In the genomic region with DNA sequence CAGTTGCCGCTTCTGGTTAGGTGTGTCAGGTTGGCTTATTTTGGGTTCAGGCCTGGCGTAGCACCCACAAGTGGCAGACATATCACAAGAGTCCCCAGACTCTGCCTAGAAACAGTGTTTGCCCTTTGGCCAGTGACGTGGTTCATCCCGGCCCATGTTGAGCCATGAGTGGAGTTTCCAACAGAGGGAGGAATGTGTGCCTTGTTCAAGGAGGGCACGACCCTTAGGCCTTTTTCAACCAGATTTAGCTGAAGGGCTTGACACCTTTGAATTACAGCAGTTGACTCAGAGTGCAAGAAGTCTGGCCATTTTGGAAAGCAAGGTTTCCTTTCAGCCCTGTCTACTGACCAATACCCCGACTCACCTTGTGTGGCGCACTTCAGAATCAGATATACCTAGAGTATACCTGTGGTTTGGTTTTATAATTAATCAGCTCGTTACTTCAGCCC, we compare ENCODE assay signal across 23 cellular contexts. TPM values are rescaled to one million over a fixed set of nuclear protein-coding genes. Genes with fewer than 3 reads are reported as not detected.
DNase-seq lines count a peak whose midpoint lies in the region; TF ChIP-seq lines count a peak whose summit lies in the region.
"Had no signal": no experiment of that assay in that cellular context is flagged by ENCODE, and none has a peak within 500 bp of the region (broad histone marks: within the 10 kb centered on the region; RNA-seq: fewer than 3 reads in every experiment).

No MANE protein-coding gene starts in this region.

- H3K36me3 ChIP-seq in esophagus squamous epithelium (peaks cover 0 to 55% (median 18%) of the 10 kb centered on the region in 3 donors), mucosa of stomach (ENCODE audit: control insufficient read depth, insufficient read depth, low read length) (no peaks in the 10 kb centered on the region), transverse colon (peaks cover 0 to 12% (median 0%) of the 10 kb centered on the region in 4 donors), HAP-1 (replicated peaks) (peaks cover 52% of the 10 kb centered on the region)

- peaks cover 29% of the 10 kb centered on the region for H3K4me1 Mint-ChIP-seq in activated T-cell treated with anti-CD3 and anti-CD28 coated beads, Interleukin-2, amount 50 U/mL, for 24 hours (ENCODE audit: low read depth)

- intact Hi-C loops in esophagus squamous epithelium (cut with DNase I) (no loop called here), transverse colon (cut with DNase I; ENCODE audit: low total_unique reads) (no loop called here)

- peaks cover 8% of the 10 kb centered on the region for H3K27me3 Mint-ChIP-seq in activated T-cell treated with anti-CD3 and anti-CD28 coated beads, Interleukin-2, amount 50 U/mL, for 24 hours

- peak overlapping the region; percentile 41 for H3K27ac Mint-ChIP-seq in activated T-cell treated with anti-CD3 and anti-CD28 coated beads, Interleukin-2, amount 50 U/mL, for 24 hours
- H3K27ac Mint-ChIP-seq: T-helper 1 cell treated with Interleukin-12 subunit alpha and Interleukin-12 subunit beta and Interleukin-4 antibody, amounts not matched to agents 30 μg/mL and 1 μg/mL, for 36 hours had no signal

- H3K9me3 ChIP-seq in esophagus squamous epithelium (no peaks in the 10 kb centered on the region), mucosa of stomach (ENCODE audit: control insufficient read depth, low read length) (no peaks in the 10 kb centered on the region), transverse colon (no peaks in the 10 kb centered on the region), HAP-1 (no peaks in the 10 kb centered on the region)
- H3K9me3 ChIP-seq: psoas muscle, thyroid gland had no signal

- no peak for TF ChIP-seq EP300 in transverse colon (IDR thresholded peaks at IDR 0.05; ENCODE audit: low read depth)

- TF ChIP-seq POLR2A in esophagus squamous epithelium (IDR thresholded peaks at IDR 0.05) (no peak), transverse colon (IDR thresholded peaks at IDR 0.05) (no peak)

- H3K36me3 Mint-ChIP-seq in activated T-cell treated with anti-CD3 and anti-CD28 coated beads, Interleukin-2, amount 50 U/mL, for 24 hours (ENCODE audit: low read depth), result peaks cover 71% of the 10 kb centered on the region

- H3K9ac ChIP-seq in mucosa of stomach (ENCODE audit: low read length), result peak overlapping the region; percentile 14

- H3K9me3 Mint-ChIP-seq in activated T-cell treated with anti-CD3 and anti-CD28 coated beads, Interleukin-2, amount 50 U/mL, for 24 hours, result no peaks in the 10 kb centered on the region
- H3K9me3 Mint-ChIP-seq: brain; T-helper 1 cell treated with Interleukin-12 subunit alpha and Interleukin-12 subunit beta and Interleukin-4 antibody, amounts not matched to agents 30 μg/mL and 1 μg/mL, for 36 hours had no signal

- no peaks in the 10 kb centered on the region for H3K27me3 ChIP-seq in esophagus squamous epithelium
- no peaks in the 10 kb centered on the region for H3K27me3 ChIP-seq in mucosa of stomach (ENCODE audit: control insufficient read depth, insufficient read depth, low read length)
- no peaks in the 10 kb centered on the region for H3K27me3 ChIP-seq in transverse colon
- H3K27me3 ChIP-seq in HAP-1 (ENCODE audit: low read depth), result no peaks in the 10 kb centered on the region
- H3K27me3 ChIP-seq: thyroid gland had no signal

- in situ Hi-C loops in transverse colon (cut with MboI; ENCODE audit: low pct_ligation_motif_present in 1 of 4, low pct_unique_long_range_greater_than_20kb in 1 of 4, low sequenced_read_pairs in 3 of 4) (loop anchor here in 1 of 4 donors (25.0 kb wide), 1 partner anchor 110 kb away; no protein-coding TSS in a partner anchor), HAP-1 (cut with MboI; ENCODE audit: low sequenced_read_pairs) (no loop called here)

- H3K4me3 ChIP-seq in esophagus squamous epithelium (no peak overlapping the region), mucosa of stomach (ENCODE audit: low read length) (no peak overlapping the region), transverse colon (no peak overlapping the region), HAP-1 (no peak overlapping the region)
- H3K4me3 ChIP-seq: PC-9, psoas muscle, thyroid gland had no signal

- DNase-seq in activated T-cell treated with anti-CD3 and anti-CD28 coated beads, Interleukin-2, amount 50 U/mL, for 24 hours, result no peak
- DNase-seq in activated T-cell treated with anti-CD3 and anti-CD28 coated beads for 4 hours, result no peak
- DNase-seq in esophagus squamous epithelium (lab: John Stamatoyannopoulos, UW), result no peak
- peak; percentile 45 for DNase-seq in transverse colon
- no peak for DNase-seq in hypothalamus (lab: John Stamatoyannopoulos, UW)
- no peak for DNase-seq in NOMO-1 treated with dmso at 0.1 percent for 144 hours (lab: John Stamatoyannopoulos, UW; ENCODE audit: unreplicated experiment)
- no peak for DNase-seq in HAP-1 (ENCODE audit: low spot score in 2 of 2)
- DNase-seq: 8988T; activated CD4-positive, alpha-beta T cell treated with anti-CD3 and anti-CD28 coated beads, Interleukin-2, amount 50 U/mL, for 1 hour; activated CD8-positive, alpha-beta memory T cell treated with anti-CD3 and anti-CD28 coated beads, Interleukin-2, amount 50 U/mL, for 4 hours; AML-193; DND-41; midbrain; NCI-H1105; NCI-H446; PC-9; psoas muscle; stimulated activated CD4-positive, alpha-beta T cell treated with anti-CD3 and anti-CD28 coated beads, Interleukin-4, amount 100 ng/mL, for 24 hours; stimulated activated naive CD8-positive, alpha-beta T cell treated with anti-CD3 and anti-CD28 coated beads, Interleukin-15, Interleukin-2, amounts not matched to agents 100 U/mL and 50 U/mL, for 24 hours; thyroid gland had no signal

- peaks cover 12 to 89% (median 40%) of the 10 kb centered on the region in 3 donors for H3K4me1 ChIP-seq in esophagus squamous epithelium
- peaks cover 32% of the 10 kb centered on the region for H3K4me1 ChIP-seq in mucosa of stomach (ENCODE audit: control insufficient read depth, insufficient read depth, low read length)
- H3K4me1 ChIP-seq in transverse colon, result peaks cover 20 to 85% (median 72%) of the 10 kb centered on the region in 4 donors
- 0 out of 2 replicates have a peak, but pooled peaks cover 4% of the 10 kb centered on the region for H3K4me1 ChIP-seq in HAP-1

- peak overlapping the region; percentile 0 to 88 (median 54) for H3K27ac ChIP-seq in esophagus squamous epithelium
- peak overlapping the region; percentile 80 to 93 (median 86) for H3K27ac ChIP-seq in transverse colon
- H3K27ac ChIP-seq: PC-9, psoas muscle, thyroid gland had no signal

- no peak overlapping the region for H3K4me3 Mint-ChIP-seq in activated T-cell treated with anti-CD3 and anti-CD28 coated beads, Interleukin-2, amount 50 U/mL, for 24 hours
- H3K4me3 Mint-ChIP-seq: T-helper 1 cell treated with Interleukin-12 subunit alpha and Interleukin-12 subunit beta and Interleukin-4 antibody, amounts not matched to agents 30 μg/mL and 1 μg/mL, for 36 hours had no signal

- 83 to 84% methylated on average over 6 to 7 of the region's 8 CpGs for WGBS in esophagus squamous epithelium, 2 donors
- 68% methylated on average over 8 of the region's 8 CpGs; no CpG with 5 or more reads in 1 of the 2 donors for WGBS in transverse colon (ENCODE audit: low coverage in 1 of 2), 2 donors

- TF ChIP-seq CTCF in esophagus squamous epithelium (IDR thresholded peaks at IDR 0.05), result no peak
- peak; percentile 22 to 57 (median 32) for TF ChIP-seq CTCF in transverse colon (IDR thresholded peaks at IDR 0.05)

RNA-seq across cellular contexts. Expression of gene AIFM3, which starts 15.1 kb away (rescaled TPM):
- total RNA-seq in esophagus squamous epithelium (1 to 10 TPM in 2 of 4 donors, under 1 TPM in 2; 0.30 to 1.9 (median 0.94) TPM), transverse colon (100 to 1,000 TPM; 112 to 150 (median 126) TPM)

RNA-seq across cellular contexts. Expression of gene LZTR1, which starts 30.1 kb away (rescaled TPM):
- total RNA-seq in esophagus squamous epithelium (10 to 100 TPM; 15.3 to 44.4 (median 25.5) TPM), transverse colon (10 to 100 TPM; 40.2 to 90.5 (median 59.3) TPM)

RNA-seq across cellular contexts. Expression of gene CRKL, which starts 34.7 kb away (rescaled TPM):
- 10 to 100 TPM; 38.2 to 46.2 (median 44.4) TPM for total RNA-seq in esophagus squamous epithelium
- total RNA-seq in transverse colon, result 10 to 100 TPM; 37.0 to 56.7 (median 48.6) TPM

RNA-seq across cellular contexts. Expression of gene THAP7, which starts 50.0 kb away (rescaled TPM):
- total RNA-seq in esophagus squamous epithelium (10 to 100 TPM; 13.2 to 38.7 (median 32.0) TPM), transverse colon (10 to 100 TPM; 27.0 to 51.5 (median 32.7) TPM)

Comparison
In these comparisons a context has a peak if more than half of its experiments do, and no peak if none do; other contexts are left out.
1. CTCF ChIP-seq: peak in transverse colon (5 of 5); none in esophagus squamous epithelium (0 of 6).
2. RNA of gene AIFM3, which starts 15.1 kb away (total RNA-seq): 112 to 150 TPM in transverse colon; 0.30 to 1.9 TPM in esophagus squamous epithelium; every median in the first group is over 10 times any median in the second.